1 cellular context compared by ENCODE assay signal in the genomic region with DNA sequence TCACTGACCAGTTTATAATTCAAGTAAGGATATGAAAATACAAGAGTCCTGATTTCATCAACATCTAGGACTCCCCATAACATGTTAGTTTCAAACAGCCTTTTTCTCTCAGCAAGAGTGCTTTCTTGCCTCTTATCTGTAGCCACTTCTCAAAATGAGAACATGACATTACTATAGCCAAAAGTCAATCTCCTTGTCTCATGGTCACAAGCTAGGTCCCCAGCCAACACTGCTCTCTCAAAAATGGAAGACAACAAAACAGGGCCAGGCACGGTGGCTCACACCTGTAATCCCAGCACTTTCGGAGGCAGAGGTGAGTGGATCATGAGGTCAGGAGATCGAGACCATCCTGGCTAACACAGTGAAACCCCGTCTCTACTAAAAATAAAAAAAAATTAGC.
TF ChIP-seq lines count a peak whose summit lies in the region.

No MANE protein-coding gene starts in this region.

TF ChIP-seq in WTC11, 78 proteins besides CTCF, POLR2A, EP300 and RAD21 (continued from another document):
- TF ChIP-seq, protein P1, sequence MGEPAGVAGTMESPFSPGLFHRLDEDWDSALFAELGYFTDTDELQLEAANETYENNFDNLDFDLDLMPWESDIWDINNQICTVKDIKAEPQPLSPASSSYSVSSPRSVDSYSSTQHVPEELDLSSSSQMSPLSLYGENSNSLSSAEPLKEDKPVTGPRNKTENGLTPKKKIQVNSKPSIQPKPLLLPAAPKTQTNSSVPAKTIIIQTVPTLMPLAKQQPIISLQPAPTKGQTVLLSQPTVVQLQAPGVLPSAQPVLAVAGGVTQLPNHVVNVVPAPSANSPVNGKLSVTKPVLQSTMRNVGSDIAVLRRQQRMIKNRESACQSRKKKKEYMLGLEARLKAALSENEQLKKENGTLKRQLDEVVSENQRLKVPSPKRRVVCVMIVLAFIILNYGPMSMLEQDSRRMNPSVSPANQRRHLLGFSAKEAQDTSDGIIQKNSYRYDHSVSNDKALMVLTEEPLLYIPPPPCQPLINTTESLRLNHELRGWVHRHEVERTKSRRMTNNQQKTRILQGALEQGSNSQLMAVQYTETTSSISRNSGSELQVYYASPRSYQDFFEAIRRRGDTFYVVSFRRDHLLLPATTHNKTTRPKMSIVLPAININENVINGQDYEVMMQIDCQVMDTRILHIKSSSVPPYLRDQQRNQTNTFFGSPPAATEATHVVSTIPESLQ (CRISPR knock-in tag; IDR thresholded peaks at IDR 0.05): no peak
- no peak for TF ChIP-seq NFATC4 (CRISPR knock-in tag; IDR thresholded peaks at IDR 0.05)
- no peak for TF ChIP-seq SOX15 (CRISPR knock-in tag; IDR thresholded peaks at IDR 0.05)
- TF ChIP-seq ZNF416 (CRISPR knock-in tag; IDR thresholded peaks at IDR 0.05): no peak
TF ChIP-seq in WTC11: peak in this region for 0.
